In genomic region chr20:38926934-38927616, GRCh38 we compare ENCODE assay signal across 7 cellular contexts. TPM values are rescaled to one million over a fixed set of nuclear protein-coding genes. Genes with fewer than 3 reads are reported as not detected.
DNase-seq lines count a peak whose midpoint lies in the region; ATAC-seq lines count a peak whose summit lies in the region.

No MANE protein-coding gene starts in this region.

- no peaks in the 10 kb centered on the region for H3K27me3 Mint-ChIP-seq in activated CD8-positive, alpha-beta memory T cell treated with anti-CD3 and anti-CD28 coated beads, Interleukin-2, amount 10 ng/mL, durations not matched to agents 7 days and 5 days
- H3K27me3 Mint-ChIP-seq in immature natural killer cell (ENCODE audit: low read depth in 3 of 3) = peaks cover 4 to 15% (median 7%) of the 10 kb centered on the region in 3 donors

- peak; percentile 7 for ATAC-seq in GM18873 (IDR thresholded peaks at IDR 0.05; ENCODE audit: low FRiP score, unreplicated experiment)
- peak; percentile 5 for ATAC-seq in HG02884 (IDR thresholded peaks at IDR 0.05; ENCODE audit: unreplicated experiment)
- ATAC-seq in activated CD8-positive, alpha-beta memory T cell treated with anti-CD3 and anti-CD28 coated beads, Interleukin-2, amount 10 ng/mL, durations not matched to agents 7 days and 5 days = peak; percentile 4

- peaks cover 3% of the 10 kb centered on the region for H3K36me3 ChIP-seq in thymus (ENCODE audit: control insufficient read depth, insufficient read depth)

- H3K36me3 Mint-ChIP-seq in activated CD8-positive, alpha-beta memory T cell treated with anti-CD3 and anti-CD28 coated beads, Interleukin-2, amount 10 ng/mL, durations not matched to agents 7 days and 5 days = peaks cover 30% of the 10 kb centered on the region
- peaks cover 0 to 3% (median 3%) of the 10 kb centered on the region in 3 donors for H3K36me3 Mint-ChIP-seq in immature natural killer cell

- H3K4me1 Mint-ChIP-seq in activated CD8-positive, alpha-beta memory T cell treated with anti-CD3 and anti-CD28 coated beads, Interleukin-2, amount 10 ng/mL, durations not matched to agents 7 days and 5 days = peaks cover 46% of the 10 kb centered on the region
- H3K4me1 Mint-ChIP-seq in immature natural killer cell = peaks cover 28 to 35% of the 10 kb centered on the region in 2 donors

- CTCF ChIA-PET in activated CD8-positive, alpha-beta memory T cell treated with anti-CD3 and anti-CD28 coated beads, Interleukin-2, amount 10 ng/mL, durations not matched to agents 7 days and 5 days (lab: Charles Lee) = interaction anchor here (0.7 to 11.5 kb wide), 16 partner anchors 9 to 177 kb away, joined by 3 to 131 read pairs (median 4); partner anchors contain the start of genes DHX35 and PPP1R16B

- peak overlapping the region; percentile 72 for H3K27ac Mint-ChIP-seq in activated CD8-positive, alpha-beta memory T cell treated with anti-CD3 and anti-CD28 coated beads, Interleukin-2, amount 10 ng/mL, durations not matched to agents 7 days and 5 days
- no peak overlapping the region for H3K27ac Mint-ChIP-seq in immature natural killer cell

- H3K9me3 Mint-ChIP-seq in activated CD8-positive, alpha-beta memory T cell treated with anti-CD3 and anti-CD28 coated beads, Interleukin-2, amount 10 ng/mL, durations not matched to agents 7 days and 5 days (ENCODE audit: low read depth) = no peaks in the 10 kb centered on the region
- no peaks in the 10 kb centered on the region for H3K9me3 Mint-ChIP-seq in immature natural killer cell

- H3K27me3 ChIP-seq in thymus (ENCODE audit: control insufficient read depth, insufficient read depth) = no peaks in the 10 kb centered on the region

- H3K4me1 ChIP-seq in thymus (ENCODE audit: control insufficient read depth, insufficient read depth, low read length) = peaks cover 17% of the 10 kb centered on the region

- H3K4me3 ChIP-seq in thymus (ENCODE audit: low read length) = peak overlapping the region; percentile 91

- H3K27ac ChIP-seq in thymus (ENCODE audit: low read depth) = no peak overlapping the region

- 15% methylated on average over 27 of the region's 27 CpGs for WGBS in thymus

- peak overlapping the region; percentile 81 for H3K4me3 Mint-ChIP-seq in activated CD8-positive, alpha-beta memory T cell treated with anti-CD3 and anti-CD28 coated beads, Interleukin-2, amount 10 ng/mL, durations not matched to agents 7 days and 5 days
- peak overlapping the region; percentile 73 to 82 (median 78) for H3K4me3 Mint-ChIP-seq in immature natural killer cell

- H3K9me3 ChIP-seq in thymus (ENCODE audit: control insufficient read depth) = no peaks in the 10 kb centered on the region

- DNase-seq in activated CD8-positive, alpha-beta memory T cell treated with anti-CD3 and anti-CD28 coated beads, Interleukin-2, amount 10 ng/mL, durations not matched to agents 7 days and 5 days = peak; percentile 48
- DNase-seq in immature natural killer cell = no peak
- DNase-seq in HK-2 (ENCODE audit: unreplicated experiment) = no peak
- DNase-seq in stimulated activated CD8-positive, alpha-beta memory T cell treated with anti-CD3 and anti-CD28 coated beads, Interleukin-4, amount 100 ng/mL, for 48 hours = no peak

RNA-seq across cellular contexts. Expression of gene FAM83D, which starts 0.9 kb away (rescaled TPM):
- total RNA-seq in activated CD8-positive, alpha-beta memory T cell treated with anti-CD3 and anti-CD28 coated beads, Interleukin-2, amount 10 ng/mL, durations not matched to agents 7 days and 5 days = 10 to 100 TPM; 23.1 to 28.4 TPM
- polyA plus RNA-seq in immature natural killer cell (under 1 TPM in 2 of 3 donors, not detected in 1; 0.25 to 0.58 TPM), thymus (2.5 TPM)

RNA-seq across cellular contexts. Expression of gene DHX35, which starts 35.1 kb away (rescaled TPM):
- 10 to 100 TPM; 10.5 to 12.9 TPM for total RNA-seq in activated CD8-positive, alpha-beta memory T cell treated with anti-CD3 and anti-CD28 coated beads, Interleukin-2, amount 10 ng/mL, durations not matched to agents 7 days and 5 days
- polyA plus RNA-seq in immature natural killer cell = 1 to 10 TPM; 5.0 to 6.5 (median 6.0) TPM
- polyA plus RNA-seq in thymus = 7.1 TPM
